ENCODE assay signal across 8 cellular contexts in genomic region chr10:133394064-133394663, GRCh38. TPM values are rescaled to one million over a fixed set of nuclear protein-coding genes. Genes with fewer than 3 reads are reported as not detected.
DNase-seq lines count a peak whose midpoint lies in the region; ATAC-seq, FAIRE-seq and TF ChIP-seq lines count a peak whose summit lies in the region.

A gene with protein sequence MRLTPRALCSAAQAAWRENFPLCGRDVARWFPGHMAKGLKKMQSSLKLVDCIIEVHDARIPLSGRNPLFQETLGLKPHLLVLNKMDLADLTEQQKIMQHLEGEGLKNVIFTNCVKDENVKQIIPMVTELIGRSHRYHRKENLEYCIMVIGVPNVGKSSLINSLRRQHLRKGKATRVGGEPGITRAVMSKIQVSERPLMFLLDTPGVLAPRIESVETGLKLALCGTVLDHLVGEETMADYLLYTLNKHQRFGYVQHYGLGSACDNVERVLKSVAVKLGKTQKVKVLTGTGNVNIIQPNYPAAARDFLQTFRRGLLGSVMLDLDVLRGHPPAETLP (plus strand): TSS chr10:133394157. CDS start chr10:133394221, 64 bp downstream.

- TF ChIP-seq POLR2A in lower leg skin (IDR thresholded peaks at IDR 0.05), result no peak

- peak within 1 kb of the TSS; percentile 86 to 97 for H3K9ac ChIP-seq in duodenal mucosa (ENCODE audit: low read depth in 1 of 2, low read length in 2 of 2)

- H3K36me3 ChIP-seq in duodenal mucosa (ENCODE audit: control insufficient read depth in 1 of 2, insufficient read depth in 2 of 2, low read length in 2 of 2), result peaks cover 0 to 35% of the 10 kb centered on the region in 2 donors

- peak; percentile 92 for FAIRE-seq in GM19239 (lab: Jason Lieb, UNC)

- H3K4me3 ChIP-seq in duodenal mucosa (ENCODE audit: low read depth in 1 of 2, low read length in 2 of 2) (peak within 1 kb of the TSS; percentile 88 to 94), lower leg skin (ENCODE audit: low read depth, poor library complexity, severe bottlenecking) (peak within 1 kb of the TSS; percentile 88)

- peak within 1 kb of the TSS; percentile 88 for H3K27ac ChIP-seq in duodenal mucosa (ENCODE audit: low read depth, low read length)

- no peak for TF ChIP-seq CTCF in lower leg skin (IDR thresholded peaks at IDR 0.05)

- peak; percentile 62 for ATAC-seq in HG03442 (IDR thresholded peaks at IDR 0.05; ENCODE audit: unreplicated experiment)

- intact Hi-C loops in lower leg skin (cut with DNase I; ENCODE audit: low total_unique reads), result no loop called here

- peaks cover 0 to 24% of the 10 kb centered on the region in 2 donors for H3K4me1 ChIP-seq in duodenal mucosa (ENCODE audit: control insufficient read depth in 1 of 2, insufficient read depth in 2 of 2, low read length in 2 of 2)

- WGBS in lower leg skin, 2 donors, result 0% methylated on average over 20 to 39 of the region's 69 CpGs

- DNase-seq in C1 segment of cervical spinal cord (lab: John Stamatoyannopoulos, UW) (peak; percentile 26 to 97 (median 90)), GM19239 (ENCODE audit: insufficient read length, low spot score) (peak; percentile 76), NCI-H748 treated with DMSO at 0.1 percent for 48 hours (lab: John Stamatoyannopoulos, UW) (peak; percentile 75), lower leg skin (ENCODE audit: low spot score in 2 of 2) (peak; percentile 84 to 98)
- peak; percentile 95 to 96 for DNase-seq in activated CD4-positive, alpha-beta T cell treated with anti-CD3 and anti-CD28 coated beads, Interleukin-2, amount 50 U/mL, for 48 hours
- peak; percentile 78 to 93 (median 89) for DNase-seq in stimulated activated CD4-positive, alpha-beta T cell treated with anti-CD3 and anti-CD28 coated beads, TNF-alpha, amount 100 ng/mL, for 1 hour (ENCODE audit: low read depth in 3 of 3, low spot score in 1 of 3)

- no peaks in the 10 kb centered on the region for H3K27me3 ChIP-seq in duodenal mucosa (ENCODE audit: control insufficient read depth in 1 of 2, insufficient read depth in 2 of 2, low read length in 2 of 2)

- H3K9me3 ChIP-seq in duodenal mucosa (ENCODE audit: control insufficient read depth in 1 of 2, low read length in 2 of 2), result no peaks in the 10 kb centered on the region

RNA-seq across cellular contexts. Expression of the gene that starts here (rescaled TPM):
- 10 to 100 TPM; 16.4 to 36.0 (median 25.6) TPM for total RNA-seq in lower leg skin

Comparison
In these comparisons a context has a peak if more than half of its experiments do, and no peak if none do; other contexts are left out.
1. Peak in every context shown above with its lines: DNase-seq, ATAC-seq, H3K4me3 ChIP-seq and H3K27ac ChIP-seq.